ENCODE assay signal across 19 cellular contexts in genomic region chr11:116994195-116994594, GRCh38.
DNase-seq lines count a peak whose midpoint lies in the region; ATAC-seq and TF ChIP-seq lines count a peak whose summit lies in the region.
"Had no signal": no experiment of that assay in that cellular context is flagged by ENCODE, and none has a peak within 500 bp of the region (broad histone marks: within the 10 kb centered on the region; RNA-seq: fewer than 3 reads in every experiment).

No MANE protein-coding gene starts in this region.

- dilution Hi-C loops in mammary epithelial cell (cut with HindIII; ENCODE audit: low sequenced_read_pairs): loop anchor here (5.0 kb wide), 1 partner anchor 107 kb away; no protein-coding TSS in a partner anchor

- no peak overlapping the region for H3K9ac ChIP-seq in mammary epithelial cell (ENCODE audit: insufficient read depth, low read length)

- H3K27me3 Mint-ChIP-seq in naive thymus-derived CD4-positive, alpha-beta T cell: no peaks in the 10 kb centered on the region

- H3K4me3 ChIP-seq in cardiac muscle cell (no peak overlapping the region), uterus (no peak overlapping the region), mammary epithelial cell (replicated peaks in 1 of 3; ENCODE audit: insufficient read depth in 1 of 3, low read depth in 2 of 3, low read length in 3 of 3) (no peak overlapping the region)
- H3K4me3 ChIP-seq in naive thymus-derived CD4-positive, alpha-beta T cell (ENCODE audit: low read length): no peak overlapping the region
- H3K4me3 ChIP-seq: colonic mucosa, esophagus muscularis mucosa, heart left ventricle, right lobe of liver had no signal

- POLR2A ChIA-PET in naive thymus-derived CD4-positive, alpha-beta T cell (lab: Charles Lee): interaction anchor here (0.6 kb wide), 1 partner anchor 66 kb away, joined by 3 read pairs; no protein-coding TSS in a partner anchor

- in situ Hi-C loops in mammary epithelial cell (cut with MboI; ENCODE audit: low sequenced_read_pairs in 2 of 2): no loop called here

- TF ChIP-seq CTCF in cardiac muscle cell (IDR thresholded peaks at IDR 0.05; ENCODE audit: low read depth, low read length): no peak
- TF ChIP-seq CTCF in uterus (IDR thresholded peaks at IDR 0.05): no peak
- TF ChIP-seq CTCF in mammary epithelial cell (conservative IDR thresholded peaks at IDR 0.05 in 1 of 2, IDR thresholded peaks at IDR 0.05 in 1 of 2; ENCODE audit: extremely low read depth in 1 of 2, insufficient read depth in 1 of 2, low read depth in 1 of 2, low read length in 2 of 2): no peak

- no peaks in the 10 kb centered on the region for H4K20me1 ChIP-seq in mammary epithelial cell (ENCODE audit: insufficient read depth, low read length)

- H3K4me2 ChIP-seq in mammary epithelial cell (ENCODE audit: insufficient read depth, low read depth, low read length): no peak overlapping the region

- peaks cover 0 to 4% (median 0%) of the 10 kb centered on the region in 11 donors for H3K9me3 Mint-ChIP-seq in naive thymus-derived CD4-positive, alpha-beta T cell

- H2AFZ ChIP-seq in mammary epithelial cell (ENCODE audit: low read depth, low read length): no peak overlapping the region

- no peaks in the 10 kb centered on the region for H3K9me3 ChIP-seq in cardiac muscle cell (ENCODE audit: low read depth)
- H3K9me3 ChIP-seq in naive thymus-derived CD4-positive, alpha-beta T cell (ENCODE audit: control insufficient read depth in 2 of 3, low read length in 3 of 3): no peaks in the 10 kb centered on the region
- H3K9me3 ChIP-seq in uterus: no peaks in the 10 kb centered on the region
- H3K9me3 ChIP-seq in mammary epithelial cell (replicated peaks; ENCODE audit: insufficient read depth, low read length): no peaks in the 10 kb centered on the region
- H3K9me3 ChIP-seq: colonic mucosa, esophagus muscularis mucosa, heart left ventricle, right lobe of liver had no signal

- no peak for TF ChIP-seq POLR2A in uterus (IDR thresholded peaks at IDR 0.05)

- no peaks in the 10 kb centered on the region for H3K36me3 ChIP-seq in cardiac muscle cell
- H3K36me3 ChIP-seq in naive thymus-derived CD4-positive, alpha-beta T cell (ENCODE audit: control insufficient read depth in 2 of 3, insufficient read depth in 3 of 3, low read length in 3 of 3): no peaks in the 10 kb centered on the region
- no peaks in the 10 kb centered on the region for H3K36me3 ChIP-seq in uterus
- no peaks in the 10 kb centered on the region for H3K36me3 ChIP-seq in mammary epithelial cell (ENCODE audit: insufficient read depth, low read length)
- H3K36me3 ChIP-seq: colonic mucosa, esophagus muscularis mucosa, heart left ventricle, right lobe of liver had no signal

- peak overlapping the region in 4 of 10 donors; percentile 37 to 76 (median 48) for H3K4me3 Mint-ChIP-seq in naive thymus-derived CD4-positive, alpha-beta T cell

- CTCF ChIA-PET in naive thymus-derived CD4-positive, alpha-beta T cell (lab: Charles Lee): interaction anchor here (0.7 kb wide), 1 partner anchor 96 kb away, joined by 4 read pairs; no protein-coding TSS in a partner anchor
- CTCF ChIA-PET in mammary epithelial cell (lab: Charles Lee; ENCODE audit: low non-redundant PET): no interaction called here

- H3K4me1 ChIP-seq in cardiac muscle cell (ENCODE audit: low read depth): peaks cover 20% of the 10 kb centered on the region
- peaks cover 5 to 14% of the 10 kb centered on the region in 2 donors for H3K4me1 ChIP-seq in naive thymus-derived CD4-positive, alpha-beta T cell (ENCODE audit: control insufficient read depth in 2 of 2, insufficient read depth in 2 of 2, low read length in 2 of 2)
- H3K4me1 ChIP-seq in uterus: no peaks in the 10 kb centered on the region
- H3K4me1 ChIP-seq in mammary epithelial cell (ENCODE audit: insufficient read depth, low read length): peaks cover 13% of the 10 kb centered on the region
- H3K4me1 ChIP-seq: colonic mucosa had no signal

- H3K27ac ChIP-seq in cardiac muscle cell (peak overlapping the region; percentile 73), angular gyrus (ENCODE audit: low read depth, low read length) (peak overlapping the region; percentile 9), uterus (peak overlapping the region; percentile 23 to 25), mammary epithelial cell (ENCODE audit: insufficient read depth, low read depth, low read length) (no peak overlapping the region)
- H3K27ac ChIP-seq in naive thymus-derived CD4-positive, alpha-beta T cell (ENCODE audit: low read depth, low read length): peak overlapping the region; percentile 61
- H3K27ac ChIP-seq: colonic mucosa, esophagus muscularis mucosa, right lobe of liver had no signal

- peaks cover 28 to 75% (median 61%) of the 10 kb centered on the region in 7 donors for H3K4me1 Mint-ChIP-seq in naive thymus-derived CD4-positive, alpha-beta T cell

- H3K27ac Mint-ChIP-seq in naive thymus-derived CD4-positive, alpha-beta T cell: peak overlapping the region in 8 of 9 donors; percentile 71 to 98 (median 86)

- peaks cover 0 to 6% (median 4%) of the 10 kb centered on the region in 5 donors for H3K36me3 Mint-ChIP-seq in naive thymus-derived CD4-positive, alpha-beta T cell

- intact Hi-C loops in Right ventricle myocardium superior (cut with DNase I): no loop called here
- intact Hi-C loops in naive thymus-derived CD4-positive, alpha-beta T cell (cut with micrococcal nuclease): loop anchor here in 1 of 2 donors (2.0 kb wide), 1 partner anchor 13 kb away; no protein-coding TSS in a partner anchor
- intact Hi-C loops in uterus (cut with DNase I; ENCODE audit: low total_unique reads): no loop called here
- intact Hi-C loops in mammary epithelial cell (cut with micrococcal nuclease): no loop called here

- 73% methylated on average over 3 of the region's 3 CpGs for WGBS in mammary epithelial cell (ENCODE audit: low coverage, missing lambda C conversion rate)

- ATAC-seq in Right ventricle myocardium superior (ENCODE audit: poor library complexity) (no peak), HG03521 (IDR thresholded peaks at IDR 0.05; ENCODE audit: unreplicated experiment) (no peak), HG03097 (IDR thresholded peaks at IDR 0.05; ENCODE audit: low FRiP score, unreplicated experiment) (no peak)
- no peak for ATAC-seq in naive thymus-derived CD4-positive, alpha-beta T cell
- ATAC-seq: activated CD4-positive, CD25-positive, alpha-beta regulatory T cell treated with anti-CD3 and anti-CD28 coated beads, Interleukin-2, amount 50 U/mL, for 24 hours had no signal

- H3K27me3 ChIP-seq in cardiac muscle cell (no peaks in the 10 kb centered on the region), uterus (no peaks in the 10 kb centered on the region), mammary epithelial cell (ENCODE audit: insufficient read depth, low read length) (no peaks in the 10 kb centered on the region)
- no peaks in the 10 kb centered on the region for H3K27me3 ChIP-seq in naive thymus-derived CD4-positive, alpha-beta T cell (ENCODE audit: control insufficient read depth in 2 of 2, insufficient read depth in 2 of 2, low read length in 2 of 2)
- H3K27me3 ChIP-seq: colonic mucosa, esophagus muscularis mucosa, heart left ventricle, right lobe of liver had no signal

- DNase-seq in cardiac muscle cell (ENCODE audit: low read depth in 1 of 2, low spot score in 1 of 2) (no peak), Right ventricle myocardium superior (no peak), uterus (no peak), mammary epithelial cell (no peak)
- DNase-seq in naive thymus-derived CD4-positive, alpha-beta T cell: peak in 1 of 9 donors; percentile 8
- DNase-seq: activated CD8-positive, alpha-beta memory T cell treated with anti-CD3 and anti-CD28 coated beads, Interleukin-2, amount 50 U/mL, for 48 hours; colonic mucosa; DMS 273 treated with DMSO at 0.1 percent for 48 hours; kidney glomerular epithelial cell; NCI-H2107; right lobe of liver; RPMI8226; stimulated activated CD4-positive, alpha-beta T cell treated with anti-CD3 and anti-CD28 coated beads, Interleukin-2, amount 100 ng/mL, for 24 hours had no signal

- BruUV-seq in mammary epithelial cell (replicated peaks; lab: Mats Ljungman, UMichigan): no TSS peak

- H3K79me2 ChIP-seq in mammary epithelial cell (ENCODE audit: insufficient read depth, low read length): peaks cover 76% of the 10 kb centered on the region
